12 cellular contexts compared by ENCODE assay signal in the genomic region with DNA sequence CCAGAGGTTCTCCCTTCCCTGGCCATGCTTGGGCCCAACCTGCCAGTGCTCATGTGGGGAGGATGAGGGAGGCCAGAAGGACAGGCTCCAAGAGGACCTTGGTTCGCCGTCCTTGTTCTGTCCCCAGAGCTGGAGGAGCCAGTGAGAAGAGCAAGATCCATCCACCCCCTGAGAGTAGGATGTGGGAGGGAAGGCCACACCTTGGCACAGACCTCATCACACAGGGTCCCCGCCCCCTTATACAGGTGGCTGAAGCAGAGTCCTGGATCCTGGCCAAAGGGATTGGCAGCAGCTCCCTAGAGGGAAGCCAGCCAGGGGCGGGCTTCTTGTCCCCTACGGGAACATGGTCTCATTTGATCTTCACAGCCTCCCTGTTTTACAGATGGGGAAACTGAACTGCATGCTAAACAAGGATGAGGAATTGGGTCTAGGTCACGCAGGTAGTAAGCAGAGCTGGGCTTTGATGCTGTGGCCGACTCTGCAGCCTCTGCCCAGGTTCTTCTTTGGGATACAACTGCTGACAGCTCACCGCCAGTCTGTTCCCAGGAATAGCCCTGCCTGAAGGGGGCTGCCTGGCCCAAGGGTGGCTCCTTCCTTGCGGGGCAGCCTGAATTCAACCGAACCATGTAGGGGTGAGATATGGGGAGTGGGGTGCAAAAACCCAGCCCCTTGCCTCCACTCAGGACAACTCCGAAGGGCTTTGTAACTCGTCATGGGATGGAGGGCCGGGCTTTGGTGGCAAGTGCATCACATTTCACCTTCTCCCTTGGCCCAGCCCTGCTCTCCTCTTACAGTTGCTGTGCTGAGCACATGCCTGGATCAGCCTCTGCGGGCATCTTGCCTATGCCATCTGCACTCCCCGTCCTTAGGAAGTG.
DNase-seq lines count a peak whose midpoint lies in the region; ATAC-seq and TF ChIP-seq lines count a peak whose summit lies in the region.
"Had no signal": no experiment of that assay in that cellular context is flagged by ENCODE, and none has a peak within 500 bp of the region (broad histone marks: within the 10 kb centered on the region; RNA-seq: fewer than 3 reads in every experiment).

No MANE protein-coding gene starts in this region.

- no peak overlapping the region for H4K91ac ChIP-seq in mesenchymal stem cell (ENCODE audit: low read length)

- no peak overlapping the region for H4K8ac ChIP-seq in mesenchymal stem cell (ENCODE audit: low read length)

- H2AFZ ChIP-seq in mesenchymal stem cell (ENCODE audit: low read depth, low read length), result no peak overlapping the region

- TF ChIP-seq CTCF in body of pancreas (IDR thresholded peaks at IDR 0.05), result no peak

- 80% methylated on average over 9 to 15 of the region's 15 CpGs for WGBS in body of pancreas, 2 donors
- 90% methylated on average over 14 of the region's 15 CpGs for WGBS in mesenchymal stem cell

- H3K4me1 ChIP-seq in body of pancreas, result peaks cover 19% of the 10 kb centered on the region
- no peaks in the 10 kb centered on the region for H3K4me1 ChIP-seq in mesenchymal stem cell (ENCODE audit: control insufficient read depth, insufficient read depth, low read depth, low read length)

- intact Hi-C loops in body of pancreas (cut with DNase I), result loop anchor here (10.0 kb wide), 1 partner anchor 54 kb away; no protein-coding TSS in a partner anchor

- H3K4me3 ChIP-seq in body of pancreas (no peak overlapping the region), mesenchymal stem cell (ENCODE audit: insufficient read depth in 1 of 2, low read depth in 1 of 2, low read length in 2 of 2) (no peak overlapping the region)
- H3K4me3 ChIP-seq: SK-N-MC had no signal

- H3K27me3 Mint-ChIP-seq in stimulated activated memory B cell treated with anti-CD40 and anti-IgM and Interleukin-4, amounts not matched to agents 10 μg/mL and 1 μg/mL and 100 μg/mL, for 72 hours, result no peaks in the 10 kb centered on the region

- no peaks in the 10 kb centered on the region for H3K79me1 ChIP-seq in mesenchymal stem cell (replicated peaks; ENCODE audit: low read length, poor library complexity, severe bottlenecking)

- H3K27me3 ChIP-seq in body of pancreas (no peaks in the 10 kb centered on the region), mesenchymal stem cell (ENCODE audit: control insufficient read depth in 1 of 2, insufficient read depth in 1 of 2, low read length in 2 of 2) (peaks cover 29 to 51% of the 10 kb centered on the region in 2 experiments)
- H3K27me3 ChIP-seq: neutrophil had no signal

- H3K9ac ChIP-seq in mesenchymal stem cell (ENCODE audit: low read length), result no peak overlapping the region

- peaks cover 25% of the 10 kb centered on the region for H3K4me1 Mint-ChIP-seq in stimulated activated memory B cell treated with anti-CD40 and anti-IgM and Interleukin-4, amounts not matched to agents 10 μg/mL and 1 μg/mL and 100 μg/mL, for 72 hours

- no peak overlapping the region for H3K4me3 Mint-ChIP-seq in stimulated activated memory B cell treated with anti-CD40 and anti-IgM and Interleukin-4, amounts not matched to agents 10 μg/mL and 1 μg/mL and 100 μg/mL, for 72 hours
- H3K4me3 Mint-ChIP-seq: stimulated activated naive B cell treated with anti-CD40 and anti-IgM and Interleukin-4, amounts not matched to agents 10 μg/mL and 1 μg/mL and 100 μg/mL, for 72 hours had no signal

- no peak overlapping the region for H3K23ac ChIP-seq in mesenchymal stem cell (ENCODE audit: low read length in 2 of 2)

- no peaks in the 10 kb centered on the region for H3K9me3 ChIP-seq in body of pancreas
- no peaks in the 10 kb centered on the region for H3K9me3 ChIP-seq in mesenchymal stem cell (ENCODE audit: control insufficient read depth, low read length)
- H3K9me3 ChIP-seq: neutrophil had no signal

- H2BK15ac ChIP-seq in mesenchymal stem cell (ENCODE audit: low read depth, poor library complexity, severe bottlenecking), result no peak overlapping the region

- H3K14ac ChIP-seq in mesenchymal stem cell (ENCODE audit: low read length in 2 of 2), result no peak overlapping the region

- H3K27ac ChIP-seq in body of pancreas, result no peak overlapping the region
- no peak overlapping the region for H3K27ac ChIP-seq in mesenchymal stem cell (ENCODE audit: low read length, poor library complexity, severe bottlenecking)
- H3K27ac ChIP-seq: neutrophil, SK-N-MC had no signal

- H3K9me3 Mint-ChIP-seq in stimulated activated memory B cell treated with anti-CD40 and anti-IgM and Interleukin-4, amounts not matched to agents 10 μg/mL and 1 μg/mL and 100 μg/mL, for 72 hours, result no peaks in the 10 kb centered on the region
- H3K9me3 Mint-ChIP-seq: stimulated activated naive B cell treated with anti-CD40 and anti-IgM and Interleukin-4, amounts not matched to agents 10 μg/mL and 1 μg/mL and 100 μg/mL, for 72 hours had no signal

- H2BK5ac ChIP-seq in mesenchymal stem cell (ENCODE audit: low read depth, low read length, poor library complexity, severe bottlenecking), result no peak overlapping the region

- peak; percentile 16 to 68 for DNase-seq in NCI-H524 (lab: John Stamatoyannopoulos, UW)
- DNase-seq in NCI-H524 treated with DMSO at 0.1 percent for 48 hours (lab: John Stamatoyannopoulos, UW), result no peak
- DNase-seq in NCI-H2107 (lab: John Stamatoyannopoulos, UW), result peak; percentile 76
- DNase-seq in body of pancreas, result peak in 3 of 4 donors; percentile 48 to 53 (median 51)
- no peak for DNase-seq in amniotic stem cell (lab: John Stamatoyannopoulos, UW)
- no peak for DNase-seq in mesenchymal stem cell
- DNase-seq: activated naive CD4-positive, alpha-beta T cell treated with Interleukin-2 at 50 U/mL for 16 hours; stimulated activated naive B cell treated with anti-CD40 and anti-IgM and Interleukin-4, amounts not matched to agents 10 μg/mL and 1 μg/mL and 100 μg/mL, for 72 hours had no signal

- H3K18ac ChIP-seq in mesenchymal stem cell (ENCODE audit: low read depth in 1 of 2, low read length in 2 of 2), result no peak overlapping the region

- no peaks in the 10 kb centered on the region for H3K36me3 Mint-ChIP-seq in stimulated activated memory B cell treated with anti-CD40 and anti-IgM and Interleukin-4, amounts not matched to agents 10 μg/mL and 1 μg/mL and 100 μg/mL, for 72 hours
- H3K36me3 Mint-ChIP-seq: stimulated activated naive B cell treated with anti-CD40 and anti-IgM and Interleukin-4, amounts not matched to agents 10 μg/mL and 1 μg/mL and 100 μg/mL, for 72 hours had no signal

- TF ChIP-seq POLR2A in body of pancreas (IDR thresholded peaks at IDR 0.05), result no peak

- H2AK5ac ChIP-seq in mesenchymal stem cell (ENCODE audit: low read length, severe bottlenecking), result no peak overlapping the region

- no peak overlapping the region for H3K4me2 ChIP-seq in mesenchymal stem cell (ENCODE audit: low read length, poor library complexity, severe bottlenecking)

- no peak overlapping the region for H2BK12ac ChIP-seq in mesenchymal stem cell (ENCODE audit: low read length in 2 of 2)

- ATAC-seq in body of pancreas, result no peak
- peak; percentile 18 for ATAC-seq in stimulated activated memory B cell treated with anti-CD40 and anti-IgM and Interleukin-4, amounts not matched to agents 10 μg/mL and 1 μg/mL and 100 μg/mL, for 72 hours
- no peak for ATAC-seq in HG03280 (IDR thresholded peaks at IDR 0.05; ENCODE audit: unreplicated experiment)

- no peak overlapping the region for H3K27ac Mint-ChIP-seq in stimulated activated memory B cell treated with anti-CD40 and anti-IgM and Interleukin-4, amounts not matched to agents 10 μg/mL and 1 μg/mL and 100 μg/mL, for 72 hours
- H3K27ac Mint-ChIP-seq: stimulated activated naive B cell treated with anti-CD40 and anti-IgM and Interleukin-4, amounts not matched to agents 10 μg/mL and 1 μg/mL and 100 μg/mL, for 72 hours had no signal

- no peaks in the 10 kb centered on the region for H3K36me3 ChIP-seq in body of pancreas (replicated peaks in 1 of 2; ENCODE audit: insufficient read depth in 1 of 2, low read depth in 2 of 2)
- H3K36me3 ChIP-seq in mesenchymal stem cell (ENCODE audit: control insufficient read depth in 1 of 2, insufficient read depth in 2 of 2, low read depth in 1 of 2, low read length in 2 of 2), result no peaks in the 10 kb centered on the region
- H3K36me3 ChIP-seq: neutrophil had no signal

- no peak overlapping the region for H3K4ac ChIP-seq in mesenchymal stem cell (ENCODE audit: low read depth in 1 of 2, low read length in 2 of 2)

- H2BK120ac ChIP-seq in mesenchymal stem cell (ENCODE audit: low read depth, low read length), result no peak overlapping the region

Comparison
In these comparisons a context has a peak if more than half of its experiments do, and no peak if none do; other contexts are left out.
1. DNase-seq: peak in NCI-H524 (2 of 2), NCI-H2107 (single experiment) and body of pancreas (3 of 4); none in NCI-H524 treated with DMSO at 0.1 percent for 48 hours (single experiment), amniotic stem cell (single experiment) and mesenchymal stem cell (single experiment).